15 cellular contexts compared by ENCODE assay signal in genomic region chr19:53246498-53246897, GRCh38. TPM values are rescaled to one million over a fixed set of nuclear protein-coding genes. Genes with fewer than 3 reads are reported as not detected.
"Had no signal": no experiment of that assay in that cellular context is flagged by ENCODE, and none has a peak within 500 bp of the region (broad histone marks: within the 10 kb centered on the region; RNA-seq: fewer than 3 reads in every experiment).

No MANE protein-coding gene starts in this region.

- H3K27me3 ChIP-seq: esophagus squamous epithelium had no signal

- H3K27ac ChIP-seq: coronary artery, esophagus squamous epithelium, left ventricle myocardium inferior, WERI-Rb-1 had no signal

- ATAC-seq: activated CD4-positive, alpha-beta T cell treated with anti-CD3 and anti-CD28 coated beads for 36 hours; activated T-cell treated with anti-CD3 and anti-CD28 coated beads, Interleukin-2, amount 50 U/mL, for 72 hours; natural killer cell treated with Interleukin-12 subunit alpha and Interleukin-12 subunit beta and Interleukin-15 and Interleukin-18, amount 100 ng/mL, for 72 hours had no signal

- H3K4me1 ChIP-seq: esophagus squamous epithelium, left ventricle myocardium inferior had no signal

- DNase-seq: activated CD4-positive, alpha-beta memory T cell treated with anti-CD3 and anti-CD28 coated beads, Interleukin-2, amount 10 ng/mL, durations not matched to agents 7 days and 5 days; activated CD4-positive, alpha-beta T cell treated with anti-CD3 and anti-CD28 coated beads for 36 hours; activated gamma-delta T cell treated with Interleukin-2 at 50 U/mL for 16 hours; activated T-cell treated with anti-CD3 and anti-CD28 coated beads, Interleukin-2, amount 50 U/mL, for 72 hours; central memory CD4-positive, alpha-beta T cell; esophagus squamous epithelium; hippocampal formation; kidney; left ventricle myocardium inferior; mesenchymal stem cell; stimulated activated CD4-positive, alpha-beta T cell treated with anti-CD3 and anti-CD28 coated beads, Interleukin-1b, Interleukin-23, amount 100 ng/mL, for 48 hours; WERI-Rb-1 had no signal

- H3K4me3 ChIP-seq: coronary artery, esophagus squamous epithelium, left ventricle myocardium inferior had no signal

RNA-seq across cellular contexts. Expression of gene VN1R2, which starts 11.6 kb away (rescaled TPM):
- polyA plus RNA-seq: thymus had no signal

RNA-seq across cellular contexts. Expression of gene VN1R4, which starts 21.0 kb away (rescaled TPM):
- polyA plus RNA-seq: thymus had no signal
